Comparison of ENCODE assay signal across 28 cellular contexts in the genomic region with DNA sequence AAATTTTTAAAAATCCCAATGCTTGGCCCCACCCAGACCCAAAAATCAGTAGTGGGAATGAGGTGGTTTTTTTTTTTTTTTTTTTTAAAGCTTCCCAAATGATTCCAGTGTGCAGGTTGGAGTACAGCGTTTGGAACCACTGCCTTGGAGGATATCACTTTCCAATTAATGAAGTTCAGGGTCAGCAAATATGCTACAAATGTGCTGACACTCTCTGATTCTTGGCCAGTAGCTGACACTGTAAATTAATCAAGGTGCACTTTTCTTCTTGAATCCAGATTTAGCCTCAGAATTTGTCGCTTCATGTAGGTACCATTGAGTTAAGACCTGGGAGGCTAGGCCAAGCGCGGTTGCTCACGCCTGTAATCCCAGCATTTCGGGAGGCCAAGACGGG.
"Had no signal": no experiment of that assay in that cellular context is flagged by ENCODE, and none has a peak within 500 bp of the region (broad histone marks: within the 10 kb centered on the region; RNA-seq: fewer than 3 reads in every experiment).

No MANE protein-coding gene starts in this region.

- FAIRE-seq: urothelium cell line had no signal

- H3K27me3 Mint-ChIP-seq: stimulated activated memory B cell treated with anti-CD40 and anti-IgM and Interleukin-4, amounts not matched to agents 10 μg/mL and 1 μg/mL and 100 μg/mL, for 72 hours; stimulated activated naive CD8-positive, alpha-beta T cell treated with anti-CD3 and anti-CD28 coated beads, Interleukin-15, amount 100 ng/mL, for 72 hours; stimulated activated naive CD8-positive, alpha-beta T cell treated with anti-CD3 and anti-CD28 coated beads, Interleukin-15, Interleukin-2, amounts not matched to agents 100 ng/mL and 50 ng/mL, for 24 hours; type B pancreatic cell had no signal

- H3K4me3 ChIP-seq: stomach, suprapubic skin, testis, thoracic aorta, thyroid gland, tibial artery, tibial nerve, transverse colon, upper lobe of left lung, upper lobe of right lung, uterus, vagina had no signal

- H3K9me3 Mint-ChIP-seq: stimulated activated effector memory CD8-positive, alpha-beta T cell treated with anti-CD3 and anti-CD28 coated beads, Interleukin-12 subunit alpha, Interleukin-12 subunit beta, amount 100 ng/mL, for 72 hours; stimulated activated memory B cell treated with anti-CD40 and anti-IgM and Interleukin-4, amounts not matched to agents 10 μg/mL and 1 μg/mL and 100 μg/mL, for 72 hours; stimulated activated naive CD8-positive, alpha-beta T cell treated with anti-CD3 and anti-CD28 coated beads, Interleukin-15, amount 100 ng/mL, for 72 hours; stimulated activated naive CD8-positive, alpha-beta T cell treated with anti-CD3 and anti-CD28 coated beads, Interleukin-15, Interleukin-2, amounts not matched to agents 100 ng/mL and 50 ng/mL, for 24 hours had no signal

- ATAC-seq: stimulated activated effector memory CD8-positive, alpha-beta T cell treated with anti-CD3 and anti-CD28 coated beads, Interleukin-12 subunit alpha, Interleukin-12 subunit beta, amount 100 ng/mL, for 72 hours; stimulated activated memory B cell treated with anti-CD40 and anti-IgM and Interleukin-4, amounts not matched to agents 10 μg/mL and 1 μg/mL and 100 μg/mL, for 72 hours; stimulated activated naive CD8-positive, alpha-beta T cell treated with anti-CD3 and anti-CD28 coated beads, Interleukin-15, amount 100 ng/mL, for 72 hours; stimulated activated naive CD8-positive, alpha-beta T cell treated with anti-CD3 and anti-CD28 coated beads, Interleukin-15, Interleukin-2, amounts not matched to agents 100 U/mL and 50 U/mL, for 24 hours; upper lobe of right lung had no signal

- H3K27ac ChIP-seq: stomach, suprapubic skin, testis, thoracic aorta, thyroid gland, tibial artery, tibial nerve, transverse colon, upper lobe of left lung, upper lobe of right lung, uterus, vagina had no signal

- H3K9me3 ChIP-seq: stomach, suprapubic skin, testis, thoracic aorta, thyroid gland, tibial artery, tibial nerve, transverse colon, upper lobe of left lung, upper lobe of right lung, uterus, vagina had no signal

- DNase-seq: stimulated activated CD4-positive, alpha-beta T cell treated with anti-CD3 and anti-CD28 coated beads, Interleukin-2, amount 100 ng/mL, for 48 hours; stimulated activated CD4-positive, alpha-beta T cell treated with anti-CD3 and anti-CD28 coated beads, Interleukin-4, amount 100 ng/mL, for 1 hour; stimulated activated CD4-positive, alpha-beta T cell treated with anti-CD3 and anti-CD28 coated beads, Interleukin-4, amount 100 ng/mL, for 24 hours; stimulated activated CD4-positive, alpha-beta T cell treated with anti-CD3 and anti-CD28 coated beads, Interleukin-4, amount 100 ng/mL, for 4 hours; stimulated activated CD8-positive, alpha-beta memory T cell treated with anti-CD3 and anti-CD28 coated beads, Interleukin-4, amount 100 ng/mL, for 48 hours; stimulated activated naive CD4-positive, alpha-beta T cell; stimulated activated naive CD4-positive, alpha-beta T cell treated with Interleukin-2 at 50 U/mL for 16 hours; stimulated activated naive CD8-positive, alpha-beta T cell treated with anti-CD3 and anti-CD28 coated beads, Interleukin-15, amount 100 ng/mL, for 72 hours; stimulated activated naive CD8-positive, alpha-beta T cell treated with anti-CD3 and anti-CD28 coated beads, Interleukin-15, Interleukin-2, amounts not matched to agents 100 U/mL and 50 U/mL, for 24 hours; stomach; substantia nigra; testis; thyroid gland; tibial artery; transverse colon; trophoblast cell; upper lobe of left lung; upper lobe of right lung; uterus had no signal

- H3K36me3 ChIP-seq: thoracic aorta, thyroid gland, transverse colon, upper lobe of left lung, upper lobe of right lung, uterus, vagina had no signal

- H3K4me3 Mint-ChIP-seq: stimulated activated effector memory CD8-positive, alpha-beta T cell treated with anti-CD3 and anti-CD28 coated beads, Interleukin-12 subunit alpha, Interleukin-12 subunit beta, amount 100 ng/mL, for 72 hours; stimulated activated memory B cell treated with anti-CD40 and anti-IgM and Interleukin-4, amounts not matched to agents 10 μg/mL and 1 μg/mL and 100 μg/mL, for 72 hours; stimulated activated naive CD8-positive, alpha-beta T cell treated with anti-CD3 and anti-CD28 coated beads, Interleukin-15, amount 100 ng/mL, for 72 hours; stimulated activated naive CD8-positive, alpha-beta T cell treated with anti-CD3 and anti-CD28 coated beads, Interleukin-15, Interleukin-2, amounts not matched to agents 100 ng/mL and 50 ng/mL, for 24 hours; type B pancreatic cell had no signal

- H3K27me3 ChIP-seq: stomach, suprapubic skin, testis, thyroid gland, tibial artery, tibial nerve, transverse colon, upper lobe of left lung, upper lobe of right lung, uterus, vagina had no signal

- H3K4me1 ChIP-seq: stomach, suprapubic skin, testis, tibial nerve, transverse colon, upper lobe of left lung, upper lobe of right lung, uterus, vagina had no signal

- H3K36me3 Mint-ChIP-seq: stimulated activated effector memory CD8-positive, alpha-beta T cell treated with anti-CD3 and anti-CD28 coated beads, Interleukin-12 subunit alpha, Interleukin-12 subunit beta, amount 100 ng/mL, for 72 hours had no signal

- H3K27ac Mint-ChIP-seq: stimulated activated effector memory CD8-positive, alpha-beta T cell treated with anti-CD3 and anti-CD28 coated beads, Interleukin-12 subunit alpha, Interleukin-12 subunit beta, amount 100 ng/mL, for 72 hours; stimulated activated memory B cell treated with anti-CD40 and anti-IgM and Interleukin-4, amounts not matched to agents 10 μg/mL and 1 μg/mL and 100 μg/mL, for 72 hours; stimulated activated naive CD8-positive, alpha-beta T cell treated with anti-CD3 and anti-CD28 coated beads, Interleukin-15, amount 100 ng/mL, for 72 hours; stimulated activated naive CD8-positive, alpha-beta T cell treated with anti-CD3 and anti-CD28 coated beads, Interleukin-15, Interleukin-2, amounts not matched to agents 100 ng/mL and 50 ng/mL, for 24 hours; type B pancreatic cell had no signal
